ENCODE assay signal across 9 cellular contexts in genomic region chr16:90008708-90009145, GRCh38. TPM values are rescaled to one million over a fixed set of nuclear protein-coding genes. Genes with fewer than 3 reads are reported as not detected.
DNase-seq lines count a peak whose midpoint lies in the region; ATAC-seq, FAIRE-seq and TF ChIP-seq lines count a peak whose summit lies in the region.
"Had no signal": no experiment of that assay in that cellular context is flagged by ENCODE, and none has a peak within 500 bp of the region (broad histone marks: within the 10 kb centered on the region; RNA-seq: fewer than 3 reads in every experiment).

No MANE protein-coding gene starts in this region.

- no peak for TF ChIP-seq EP300 in SK-N-SH (IDR thresholded peaks at IDR 0.05; ENCODE audit: borderline replicate concordance in 1 of 2, low read depth in 1 of 2, low read length in 1 of 2)

- TF ChIP-seq CTCF in DND-41 (IDR thresholded peaks at IDR 0.05; ENCODE audit: borderline replicate concordance, extremely low read depth, low read length, poor library complexity, severe bottlenecking): no peak
- no peak for TF ChIP-seq CTCF in SK-N-SH (IDR thresholded peaks at IDR 0.05)
- TF ChIP-seq CTCF in foreskin keratinocyte (conservative IDR thresholded peaks at IDR 0.05): no peak
- no peak for TF ChIP-seq CTCF in kidney (IDR thresholded peaks at IDR 0.05; ENCODE audit: borderline replicate concordance, extremely low read depth, insufficient read depth)

- no peak overlapping the region for H3K4me3 ChIP-seq in DND-41 (ENCODE audit: low read depth in 1 of 2, low read length in 2 of 2)
- H3K4me3 ChIP-seq in SK-N-SH (ENCODE audit: low read depth in 2 of 2, low read length in 1 of 2): no peak overlapping the region
- H3K4me3 ChIP-seq in kidney (ENCODE audit: low read length in 2 of 2): no peak overlapping the region
- H3K4me3 ChIP-seq: lower lobe of right lung had no signal

- H3K36me3 Mint-ChIP-seq in natural killer cell treated with Interleukin-12 subunit alpha and Interleukin-12 subunit beta and Interleukin-15 and Interleukin-18, amount 100 ng/mL, for 72 hours: no peaks in the 10 kb centered on the region

- FAIRE-seq in kidney (lab: Jason Lieb, UNC): no peak

- no peak overlapping the region for H2AFZ ChIP-seq in DND-41 (ENCODE audit: low read depth, low read length)
- no peak overlapping the region for H2AFZ ChIP-seq in SK-N-SH (ENCODE audit: low read depth)

- H3K9me3 Mint-ChIP-seq in natural killer cell treated with Interleukin-12 subunit alpha and Interleukin-12 subunit beta and Interleukin-15 and Interleukin-18, amount 100 ng/mL, for 72 hours: no peaks in the 10 kb centered on the region

- DNase-seq in DND-41: peak; percentile 89
- DNase-seq in activated CD8-positive, alpha-beta memory T cell treated with anti-CD3 and anti-CD28 coated beads for 24 hours: peak; percentile 84
- no peak for DNase-seq in natural killer cell treated with Interleukin-12 subunit alpha and Interleukin-12 subunit beta and Interleukin-15 and Interleukin-18, amount 100 ng/mL, for 72 hours (ENCODE audit: low spot score)
- DNase-seq in SK-N-SH: no peak
- no peak for DNase-seq in foreskin keratinocyte
- no peak for DNase-seq in kidney
- DNase-seq: lower lobe of right lung had no signal

- no peaks in the 10 kb centered on the region for H3K9me2 ChIP-seq in SK-N-SH

- POLR2A ChIA-PET in SK-N-SH (lab: Yijun Ruan, JAX): no interaction called here

- H3K9ac ChIP-seq in DND-41 (ENCODE audit: low read depth, low read length): no peak overlapping the region
- H3K9ac ChIP-seq in SK-N-SH: no peak overlapping the region
- no peak overlapping the region for H3K9ac ChIP-seq in kidney (ENCODE audit: low read length in 2 of 2)

- H3K4me1 Mint-ChIP-seq in natural killer cell treated with Interleukin-12 subunit alpha and Interleukin-12 subunit beta and Interleukin-15 and Interleukin-18, amount 100 ng/mL, for 72 hours (ENCODE audit: low read depth in 2 of 2): peaks cover 11 to 13% of the 10 kb centered on the region in 2 donors

- H3F3A ChIP-seq in SK-N-SH (replicated peaks; ENCODE audit: insufficient read depth): no peaks in the 10 kb centered on the region

- peak overlapping the region; percentile 41 for H3K4me3 Mint-ChIP-seq in natural killer cell treated with Interleukin-12 subunit alpha and Interleukin-12 subunit beta and Interleukin-15 and Interleukin-18, amount 100 ng/mL, for 72 hours

- H4K20me1 ChIP-seq in DND-41 (ENCODE audit: insufficient read depth, low read length) (peaks cover 65% of the 10 kb centered on the region), SK-N-SH (ENCODE audit: insufficient read depth) (no peaks in the 10 kb centered on the region)

- H3K9me3 ChIP-seq in DND-41 (ENCODE audit: insufficient read depth, low read length, severe bottlenecking) (no peaks in the 10 kb centered on the region), SK-N-SH (no peaks in the 10 kb centered on the region), kidney (ENCODE audit: control insufficient read depth in 1 of 2, low read length in 2 of 2) (no peaks in the 10 kb centered on the region)
- H3K9me3 ChIP-seq: lower lobe of right lung had no signal

- CTCF ChIA-PET in SK-N-SH (lab: Yijun Ruan, JAX): interaction anchor here (1.3 kb wide), 1 partner anchor 9 kb away, joined by 3 read pairs; no protein-coding TSS in a partner anchor

- peaks cover 3% of the 10 kb centered on the region for H3K27me3 ChIP-seq in DND-41 (ENCODE audit: insufficient read depth, low read length, poor library complexity)
- H3K27me3 ChIP-seq in SK-N-SH (ENCODE audit: insufficient read depth): no peaks in the 10 kb centered on the region
- no peaks in the 10 kb centered on the region for H3K27me3 ChIP-seq in foreskin keratinocyte

- WGBS in SK-N-SH (ENCODE audit: low lambda C conversion rate): 90% methylated on average over 3 of the region's 13 CpGs

- intact Hi-C loops in kidney (cut with DNase I): no loop called here

- TF ChIP-seq RAD21 in SK-N-SH (IDR thresholded peaks at IDR 0.05; ENCODE audit: low read length): no peak

- ATAC-seq in DND-41 (ENCODE audit: insufficient read depth, low read depth) (peak; percentile 100), HG03108 (IDR thresholded peaks at IDR 0.05; ENCODE audit: unreplicated experiment) (peak; percentile 53), foreskin keratinocyte (no peak), GM21737 (IDR thresholded peaks at IDR 0.05; ENCODE audit: unreplicated experiment) (no peak)
- ATAC-seq in natural killer cell treated with Interleukin-12 subunit alpha and Interleukin-12 subunit beta and Interleukin-15 and Interleukin-18, amount 100 ng/mL, for 72 hours: peak; percentile 85 to 90

- H3K36me3 ChIP-seq in DND-41 (ENCODE audit: insufficient read depth, low read length): no peaks in the 10 kb centered on the region
- peaks cover 0 to 2% of the 10 kb centered on the region in 2 experiments for H3K36me3 ChIP-seq in SK-N-SH (replicated peaks in 1 of 2; ENCODE audit: control insufficient read depth in 1 of 2, insufficient read depth in 2 of 2, low read length in 1 of 2)
- no peaks in the 10 kb centered on the region for H3K36me3 ChIP-seq in kidney (ENCODE audit: control insufficient read depth in 1 of 2, insufficient read depth in 2 of 2, low read length in 2 of 2)
- H3K36me3 ChIP-seq: lower lobe of right lung had no signal

- peaks cover 18% of the 10 kb centered on the region for H3K4me1 ChIP-seq in DND-41 (ENCODE audit: insufficient read depth, low read length)
- peaks cover 0 to 22% of the 10 kb centered on the region in 2 experiments; a peak in 1 of 4 replicates for H3K4me1 ChIP-seq in SK-N-SH (ENCODE audit: control insufficient read depth in 1 of 2, insufficient read depth in 2 of 2, low read depth in 1 of 2, low read length in 1 of 2)
- H3K4me1 ChIP-seq in foreskin keratinocyte: no peaks in the 10 kb centered on the region
- no peaks in the 10 kb centered on the region for H3K4me1 ChIP-seq in kidney (ENCODE audit: control insufficient read depth in 1 of 2, insufficient read depth in 1 of 2, low read depth in 1 of 2, low read length in 2 of 2)
- H3K4me1 ChIP-seq: lower lobe of right lung had no signal

- H3K27me3 Mint-ChIP-seq in natural killer cell treated with Interleukin-12 subunit alpha and Interleukin-12 subunit beta and Interleukin-15 and Interleukin-18, amount 100 ng/mL, for 72 hours: peaks cover 0 to 7% of the 10 kb centered on the region in 2 donors

- H3K27ac ChIP-seq in DND-41 (ENCODE audit: low read length): no peak overlapping the region
- H3K27ac ChIP-seq in SK-N-SH (ENCODE audit: low read depth in 2 of 2, low read length in 1 of 2): no peak overlapping the region
- H3K27ac ChIP-seq in foreskin keratinocyte: no peak overlapping the region
- H3K27ac ChIP-seq in kidney (ENCODE audit: low read depth in 2 of 2, low read length in 2 of 2): no peak overlapping the region
- H3K27ac ChIP-seq: lower lobe of right lung had no signal

- H3K79me2 ChIP-seq in DND-41 (ENCODE audit: insufficient read depth, low read length): no peaks in the 10 kb centered on the region
- no peaks in the 10 kb centered on the region for H3K79me2 ChIP-seq in SK-N-SH (ENCODE audit: insufficient read depth)

- H3K4me2 ChIP-seq in DND-41 (ENCODE audit: insufficient read depth, low read length) (peak overlapping the region; percentile 37), SK-N-SH (no peak overlapping the region)

- no peak overlapping the region for H3K27ac Mint-ChIP-seq in natural killer cell treated with Interleukin-12 subunit alpha and Interleukin-12 subunit beta and Interleukin-15 and Interleukin-18, amount 100 ng/mL, for 72 hours

TF ChIP-seq in SK-N-SH, 30 proteins besides CTCF, POLR2A, EP300 and RAD21 (continues in another document):
- TF ChIP-seq CHD2 (IDR thresholded peaks at IDR 0.05; ENCODE audit: low read length, partially characterized antibody): no peak
- TF ChIP-seq SMC3 (IDR thresholded peaks at IDR 0.05; ENCODE audit: low read depth, low read length): no peak
- TF ChIP-seq REST (IDR thresholded peaks at IDR 0.05; ENCODE audit: low read depth, low read length): no peak
- TF ChIP-seq TAF1 (IDR thresholded peaks at IDR 0.05; ENCODE audit: borderline replicate concordance, low read depth, low read length): no peak

RNA-seq across cellular contexts. Expression of gene DBNDD1, which starts 10.5 kb away (rescaled TPM):
- total RNA-seq in natural killer cell treated with Interleukin-12 subunit alpha and Interleukin-12 subunit beta and Interleukin-15 and Interleukin-18, amount 100 ng/mL, for 72 hours: not detected
- polyA plus RNA-seq in SK-N-SH (2012; rRNA removed): 23.5 and 27.9 TPM in 2 replicates
- polyA plus RNA-seq in SK-N-SH (2012; cell fraction: cytosol; rRNA removed): 13.3 and 20.7 TPM in 2 replicates
- polyA plus RNA-seq in SK-N-SH (2012; cell fraction: nucleus; rRNA removed): 15.3 and 19.4 TPM in 2 replicates
- total RNA-seq in foreskin keratinocyte: 1.8 and 11.8 TPM in 2 replicates
- polyA plus RNA-seq in foreskin keratinocyte: 2.4 and 14.5 TPM in 2 replicates
- total RNA-seq in kidney: 16.3 TPM
- 15.1 TPM for polyA plus RNA-seq in kidney (ENCODE audit: insufficient read depth, low read depth, low replicate concordance)

Comparison
In these comparisons a context has a peak if more than half of its experiments do, and no peak if none do; other contexts are left out.
1. ATAC-seq: peak in DND-41 (single experiment), HG03108 (single experiment) and natural killer cell treated with Interleukin-12 subunit alpha and Interleukin-12 subunit beta and Interleukin-15 and Interleukin-18, amount 100 ng/mL, for 72 hours (2 of 2); none in foreskin keratinocyte (single experiment) and GM21737 (single experiment).
2. DNase-seq: peak in DND-41 (single experiment) and activated CD8-positive, alpha-beta memory T cell treated with anti-CD3 and anti-CD28 coated beads for 24 hours (single experiment); none in natural killer cell treated with Interleukin-12 subunit alpha and Interleukin-12 subunit beta and Interleukin-15 and Interleukin-18, amount 100 ng/mL, for 72 hours (single experiment), SK-N-SH (single experiment), foreskin keratinocyte (0 of 2) and kidney (single experiment).